ENCODE assay signal across 13 cellular contexts in the genomic region with DNA sequence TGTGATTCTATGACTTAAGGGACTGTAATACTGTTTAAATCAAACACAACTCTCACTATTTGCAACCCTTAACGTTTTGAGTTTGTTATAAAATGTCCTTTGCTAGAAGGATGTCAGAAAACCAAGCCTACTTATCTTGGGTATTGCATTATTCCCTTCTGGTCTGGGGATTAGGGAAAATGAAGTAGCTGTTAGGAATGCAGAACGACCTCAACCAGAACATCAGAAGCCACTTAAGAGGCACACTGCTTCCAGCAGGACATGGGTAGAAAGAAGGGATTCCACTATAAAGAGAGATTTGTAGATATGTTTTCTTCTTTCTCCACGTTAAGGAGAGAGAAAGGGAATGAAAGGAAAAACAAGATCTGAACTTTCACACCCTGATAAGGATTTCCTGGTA.
DNase-seq lines count a peak whose midpoint lies in the region; ATAC-seq, FAIRE-seq and TF ChIP-seq lines count a peak whose summit lies in the region.
"Had no signal": no experiment of that assay in that cellular context is flagged by ENCODE, and none has a peak within 500 bp of the region (broad histone marks: within the 10 kb centered on the region; RNA-seq: fewer than 3 reads in every experiment).

No MANE protein-coding gene starts in this region.

- no peak overlapping the region for H3K4me3 ChIP-seq in cardiac muscle cell
- no peak overlapping the region for H3K4me3 ChIP-seq in sigmoid colon
- H3K4me3 ChIP-seq: colonic mucosa had no signal

- no peak for TF ChIP-seq CTCF in cardiac muscle cell (IDR thresholded peaks at IDR 0.05; ENCODE audit: low read depth, low read length)
- no peak for TF ChIP-seq CTCF in sigmoid colon (IDR thresholded peaks at IDR 0.05)

- intact Hi-C loops in sigmoid colon (cut with DNase I), result no loop called here

- no peaks in the 10 kb centered on the region for H3K9me3 ChIP-seq in cardiac muscle cell (ENCODE audit: low read depth)
- no peaks in the 10 kb centered on the region for H3K9me3 ChIP-seq in sigmoid colon
- H3K9me3 ChIP-seq: colonic mucosa had no signal

- TF ChIP-seq EP300 in sigmoid colon (IDR thresholded peaks at IDR 0.05), result no peak

- peak; percentile 42 for DNase-seq in GM04504 (ENCODE audit: low read depth)
- peak; percentile 82 for DNase-seq in astrocyte of the hippocampus (ENCODE audit: low read depth, low spot score)
- peak; percentile 41 to 84 for DNase-seq in cardiac muscle cell (ENCODE audit: low read depth in 1 of 2, low spot score in 1 of 2)
- DNase-seq in sigmoid colon, result no peak
- no peak for DNase-seq in GOT3 (lab: John Stamatoyannopoulos, UW)
- DNase-seq in urothelium cell line (ENCODE audit: low spot score), result no peak
- DNase-seq in NCI-H748 treated with DMSO at 0.1 percent for 48 hours (lab: John Stamatoyannopoulos, UW), result no peak
- DNase-seq: activated T-cell treated with anti-CD3 and anti-CD28 coated beads for 4 hours, colonic mucosa, NCI-H1694 treated with DMSO at 0.1 percent for 48 hours had no signal

- WGBS in sigmoid colon, 2 donors, result 13 to 54% methylated on average over 3 of the region's 3 CpGs

- ATAC-seq in GM18498 (IDR thresholded peaks at IDR 0.05; ENCODE audit: unreplicated experiment), result no peak
- ATAC-seq: Panc1 had no signal

- TF ChIP-seq POLR2A in sigmoid colon (IDR thresholded peaks at IDR 0.05), result no peak

- peak overlapping the region; percentile 55 for H3K27ac ChIP-seq in cardiac muscle cell
- peak overlapping the region in 3 of 4 donors; percentile 72 to 80 (median 76) for H3K27ac ChIP-seq in sigmoid colon
- H3K27ac ChIP-seq: colonic mucosa had no signal

- no peaks in the 10 kb centered on the region for H3K27me3 ChIP-seq in cardiac muscle cell
- H3K27me3 ChIP-seq in sigmoid colon, result no peaks in the 10 kb centered on the region
- H3K27me3 ChIP-seq: colonic mucosa had no signal

- no peaks in the 10 kb centered on the region for H3K36me3 ChIP-seq in cardiac muscle cell
- H3K36me3 ChIP-seq in sigmoid colon, result no peaks in the 10 kb centered on the region
- H3K36me3 ChIP-seq: colonic mucosa had no signal

- FAIRE-seq in urothelium cell line (lab: Jason Lieb, UNC), result no peak
- FAIRE-seq: TTC549 had no signal

- peaks cover 44% of the 10 kb centered on the region for H3K4me1 ChIP-seq in cardiac muscle cell (ENCODE audit: low read depth)
- peaks cover 0 to 84% (median 67%) of the 10 kb centered on the region in 4 donors for H3K4me1 ChIP-seq in sigmoid colon
- H3K4me1 ChIP-seq: colonic mucosa had no signal

Comparison
In these comparisons a context has a peak if more than half of its experiments do, and no peak if none do; other contexts are left out.
1. DNase-seq: peak in GM04504 (single experiment), astrocyte of the hippocampus (single experiment) and cardiac muscle cell (2 of 2); none in sigmoid colon (single experiment), GOT3 (single experiment), urothelium cell line (single experiment) and NCI-H748 treated with DMSO at 0.1 percent for 48 hours (single experiment).